In the genomic region with DNA sequence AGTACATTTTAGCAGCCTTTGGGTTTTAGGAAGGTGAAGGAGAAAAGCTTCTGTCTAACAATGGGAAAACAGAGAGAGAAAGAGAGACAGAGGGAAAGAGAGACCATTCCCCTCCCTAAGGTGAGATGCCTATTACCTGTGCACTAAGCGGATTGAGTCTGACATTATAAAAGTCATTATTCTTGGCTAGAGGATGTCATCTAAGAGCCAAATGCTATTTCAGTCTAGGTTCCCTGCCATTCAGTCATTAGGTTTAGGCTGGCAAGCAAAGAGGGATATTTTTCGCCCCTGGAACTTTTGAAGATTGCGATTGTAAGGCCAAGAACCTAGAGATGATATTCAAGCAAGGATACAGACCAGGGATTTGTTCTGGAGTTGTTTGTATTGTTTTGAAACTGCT, we compare ENCODE assay signal across 1 cellular context.
TF ChIP-seq lines count a peak whose summit lies in the region.

No MANE protein-coding gene starts in this region.

TF ChIP-seq in IMR-90, 13 proteins besides CTCF, POLR2A, EP300 and RAD21 (continued from another document):
- no peak for TF ChIP-seq MXI1 (IDR thresholded peaks at IDR 0.05; ENCODE audit: borderline replicate concordance, low read depth, low read length)
- no peak for TF ChIP-seq MAFK (IDR thresholded peaks at IDR 0.05; ENCODE audit: low read depth, low read length)
- no peak for TF ChIP-seq NFE2L2 (IDR thresholded peaks at IDR 0.05; ENCODE audit: low read depth, low read length)
- no peak for TF ChIP-seq FOS (IDR thresholded peaks at IDR 0.05; ENCODE audit: low read depth, low read length)
- no peak for TF ChIP-seq BHLHE40 (IDR thresholded peaks at IDR 0.05; ENCODE audit: low read depth, low read length)
- TF ChIP-seq, protein P1, sequence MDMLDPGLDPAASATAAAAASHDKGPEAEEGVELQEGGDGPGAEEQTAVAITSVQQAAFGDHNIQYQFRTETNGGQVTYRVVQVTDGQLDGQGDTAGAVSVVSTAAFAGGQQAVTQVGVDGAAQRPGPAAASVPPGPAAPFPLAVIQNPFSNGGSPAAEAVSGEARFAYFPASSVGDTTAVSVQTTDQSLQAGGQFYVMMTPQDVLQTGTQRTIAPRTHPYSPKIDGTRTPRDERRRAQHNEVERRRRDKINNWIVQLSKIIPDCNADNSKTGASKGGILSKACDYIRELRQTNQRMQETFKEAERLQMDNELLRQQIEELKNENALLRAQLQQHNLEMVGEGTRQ (IDR thresholded peaks at IDR 0.05; ENCODE audit: low read depth, low read length), result no peak
